In the genomic region with DNA sequence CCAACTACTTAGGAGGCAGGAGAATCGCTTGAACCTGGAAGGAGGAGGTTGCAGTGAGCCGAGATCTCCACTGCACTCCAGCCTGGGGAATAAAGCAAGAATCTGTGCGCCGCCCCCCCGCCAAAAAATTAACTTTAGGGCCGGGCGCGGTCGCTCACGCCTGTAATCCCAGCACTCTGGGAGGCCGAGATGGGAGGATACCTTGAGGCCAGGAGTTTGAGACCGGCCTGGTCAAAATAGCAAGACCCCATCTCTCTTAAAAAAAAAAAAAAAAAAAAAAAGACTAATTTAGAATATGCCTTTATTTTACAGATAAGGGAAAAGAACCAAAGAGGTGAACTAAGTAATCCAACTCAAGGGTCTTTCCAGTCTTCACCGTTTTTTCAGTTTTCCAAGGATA, we compare ENCODE assay signal across 1 cellular context.
TF ChIP-seq lines count a peak whose summit lies in the region.

No MANE protein-coding gene starts in this region.

TF ChIP-seq in HCT116, 20 proteins besides CTCF, POLR2A, EP300 and RAD21 (continued from another document):
- TF ChIP-seq SIN3A (IDR thresholded peaks at IDR 0.05; ENCODE audit: low read depth) (no peak), CEBPB (IDR thresholded peaks at IDR 0.05; ENCODE audit: low read depth) (no peak), ZFX (IDR thresholded peaks at IDR 0.05) (no peak), JUND (IDR thresholded peaks at IDR 0.05) (no peak), ELF1 (IDR thresholded peaks at IDR 0.05; ENCODE audit: borderline replicate concordance, low read depth) (no peak), EZH2 (IDR thresholded peaks at IDR 0.05) (no peak), ZBTB33 (IDR thresholded peaks at IDR 0.05; ENCODE audit: extremely low read depth, insufficient replicate concordance, low read length) (no peak), POLR2AphosphoS5 (IDR thresholded peaks at IDR 0.05; ENCODE audit: low read depth, low read length) (no peak), CBX3 (IDR thresholded peaks at IDR 0.05; ENCODE audit: low read depth) (no peak), ZNF274 (IDR thresholded peaks at IDR 0.05; ENCODE audit: low read depth, low read length) (no peak), EZH2phosphoT487 (IDR thresholded peaks at IDR 0.05; ENCODE audit: borderline replicate concordance) (no peak), FOSL1 (IDR thresholded peaks at IDR 0.05; ENCODE audit: low read depth) (no peak)
